In genomic region chr1:86085741-86086411, GRCh38 we compare ENCODE assay signal across 23 cellular contexts.
DNase-seq lines count a peak whose midpoint lies in the region; ATAC-seq and TF ChIP-seq lines count a peak whose summit lies in the region.
"Had no signal": no experiment of that assay in that cellular context is flagged by ENCODE, and none has a peak within 500 bp of the region (broad histone marks: within the 10 kb centered on the region; RNA-seq: fewer than 3 reads in every experiment).

No MANE protein-coding gene starts in this region.

- H3K4me1 ChIP-seq in IMR-90 (ENCODE audit: control insufficient read depth, insufficient read depth, low read length) (peaks cover 3% of the 10 kb centered on the region), trophoblast cell (ENCODE audit: control insufficient read depth in 1 of 2, insufficient read depth in 2 of 2, low read length in 2 of 2) (no peaks in the 10 kb centered on the region)
- H3K4me1 ChIP-seq: lower lobe of right lung, right atrium auricular region, thyroid gland had no signal

- no peaks in the 10 kb centered on the region for H3K9me3 ChIP-seq in IMR-90 (ENCODE audit: control insufficient read depth, insufficient read depth, low read length)
- peaks cover 2% of the 10 kb centered on the region for H3K9me3 ChIP-seq in trophoblast cell (ENCODE audit: insufficient read depth, low read depth, low read length)
- H3K9me3 ChIP-seq: lower lobe of right lung, right atrium auricular region, thyroid gland had no signal

- no peak overlapping the region for H3K27ac ChIP-seq in IMR-90 (ENCODE audit: insufficient read depth, low read length)
- no peak overlapping the region for H3K27ac ChIP-seq in trophoblast cell (ENCODE audit: low read depth, low read length)
- H3K27ac ChIP-seq: GM23248, lower lobe of right lung, right atrium auricular region, thyroid gland had no signal

- H3K56ac ChIP-seq in IMR-90 (ENCODE audit: extremely low read depth, insufficient read depth, low read length): no peak overlapping the region

- H3K4me1 Mint-ChIP-seq in T-helper 2 cell treated with Interferon-gamma antibody and Interleukin-4, amounts not matched to agents 5 μg/mL and 100 μg/mL, for 36 hours (ENCODE audit: low read depth): no peaks in the 10 kb centered on the region
- H3K4me1 Mint-ChIP-seq: central memory CD8-positive, alpha-beta T cell had no signal

- in situ Hi-C loops in IMR-90 (cut with MboI; ENCODE audit: low sequenced_read_pairs): no loop called here

- H2AFZ ChIP-seq in IMR-90 (replicated peaks; ENCODE audit: low read length, poor library complexity) (no peak overlapping the region), trophoblast cell (ENCODE audit: insufficient read depth, low read length, poor library complexity) (no peak overlapping the region)
- H2AFZ ChIP-seq: GM23248 had no signal

- no peak overlapping the region for H3K9ac ChIP-seq in IMR-90 (ENCODE audit: low read depth, low read length)
- H3K9ac ChIP-seq in trophoblast cell (ENCODE audit: low read length): peak overlapping the region; percentile 19
- H3K9ac ChIP-seq: GM23248 had no signal

- POLR2A ChIA-PET in IMR-90 (lab: Charles Lee; ENCODE audit: unreplicated experiment): no interaction called here

- H2BK12ac ChIP-seq in trophoblast cell (ENCODE audit: low read length): no peak overlapping the region

- H3K4me2 ChIP-seq in IMR-90 (ENCODE audit: low read depth, low read length) (no peak overlapping the region), trophoblast cell (ENCODE audit: low read length) (no peak overlapping the region)

- H3K4ac ChIP-seq in IMR-90 (ENCODE audit: low read depth, low read length) (peak overlapping the region; percentile 51; the same call in 1 of the 2 replicates), trophoblast cell (ENCODE audit: low read depth, low read length) (no peak overlapping the region)

- BruUV-seq in IMR-90 (replicated peaks; lab: Mats Ljungman, UMichigan): no TSS peak

- TF ChIP-seq POLR2A in IMR-90 (IDR thresholded peaks at IDR 0.05; ENCODE audit: low read depth, low read length): no peak

- ATAC-seq in GM21576 (IDR thresholded peaks at IDR 0.05; ENCODE audit: unreplicated experiment) (peak; percentile 45), IMR-90 (ENCODE audit: low read depth) (no peak)
- ATAC-seq: effector memory CD8-positive, alpha-beta T cell; lower lobe of right lung; stimulated activated naive B cell treated with anti-CD40 and anti-IgM and Interleukin-4, amounts not matched to agents 10 μg/mL and 1 μg/mL and 100 μg/mL, for 72 hours had no signal

- no peaks in the 10 kb centered on the region for H3K9me3 Mint-ChIP-seq in T-helper 2 cell treated with Interferon-gamma antibody and Interleukin-4, amounts not matched to agents 5 μg/mL and 100 μg/mL, for 36 hours
- H3K9me3 Mint-ChIP-seq: central memory CD8-positive, alpha-beta T cell; stimulated activated naive B cell treated with anti-CD40 and anti-IgM and Interleukin-4, amounts not matched to agents 10 μg/mL and 1 μg/mL and 100 μg/mL, for 72 hours had no signal

- H2BK120ac ChIP-seq in IMR-90 (ENCODE audit: low read depth, low read length) (peak overlapping the region; percentile 14), trophoblast cell (ENCODE audit: insufficient read depth, low read length, poor library complexity) (no peak overlapping the region)

- no peak overlapping the region for H4K12ac ChIP-seq in trophoblast cell (ENCODE audit: low read depth, low read length)

- no peaks in the 10 kb centered on the region for H3K79me1 ChIP-seq in IMR-90 (ENCODE audit: low read depth in 1 of 2, low read length in 2 of 2)
- H3K79me1 ChIP-seq in trophoblast cell (ENCODE audit: low read length): no peaks in the 10 kb centered on the region

- H2AK5ac ChIP-seq in IMR-90 (ENCODE audit: low read depth, low read length): peak overlapping the region; percentile 20
- H2AK5ac ChIP-seq in trophoblast cell (ENCODE audit: low read length): no peak overlapping the region

- no peak overlapping the region for H3K4me3 ChIP-seq in IMR-90 (ENCODE audit: insufficient read depth, low read depth, low read length)
- H3K4me3 ChIP-seq in trophoblast cell (ENCODE audit: low read depth, low read length): no peak overlapping the region
- H3K4me3 ChIP-seq: GM23248, lower lobe of right lung, right atrium auricular region, thyroid gland had no signal

- H2BK5ac ChIP-seq in IMR-90 (ENCODE audit: low read depth, low read length, poor library complexity, severe bottlenecking): no peak overlapping the region
- H2BK5ac ChIP-seq in trophoblast cell (ENCODE audit: low read depth, low read length, poor library complexity): no peak overlapping the region

- H3K18ac ChIP-seq in IMR-90 (ENCODE audit: low read depth, low read length): peak overlapping the region; percentile 61
- H3K18ac ChIP-seq in trophoblast cell (ENCODE audit: low read length): no peak overlapping the region

- H3K23ac ChIP-seq in IMR-90 (ENCODE audit: low read depth, low read length) (no peak overlapping the region), trophoblast cell (ENCODE audit: low read length) (peak overlapping the region; percentile 98)

- no peak overlapping the region for H3K27ac Mint-ChIP-seq in T-helper 2 cell treated with Interferon-gamma antibody and Interleukin-4, amounts not matched to agents 5 μg/mL and 100 μg/mL, for 36 hours
- H3K27ac Mint-ChIP-seq: effector memory CD8-positive, alpha-beta T cell; stimulated activated naive B cell treated with anti-CD40 and anti-IgM and Interleukin-4, amounts not matched to agents 10 μg/mL and 1 μg/mL and 100 μg/mL, for 72 hours had no signal

- TF ChIP-seq CTCF in IMR-90 (conservative IDR thresholded peaks at IDR 0.05; ENCODE audit: low read depth, low read length): no peak

- H2BK15ac ChIP-seq in IMR-90 (ENCODE audit: low read depth, low read length): 0 out of 3 replicates have a peak overlapping the region, but pooled peaks have one; percentile 80

- H3K4me3 Mint-ChIP-seq in T-helper 2 cell treated with Interferon-gamma antibody and Interleukin-4, amounts not matched to agents 5 μg/mL and 100 μg/mL, for 36 hours: peak overlapping the region; percentile 36
- H3K4me3 Mint-ChIP-seq: central memory CD8-positive, alpha-beta T cell; effector memory CD8-positive, alpha-beta T cell had no signal

- dilution Hi-C loops in IMR-90 (cut with HindIII; ENCODE audit: low sequenced_read_pairs, unreplicated experiment): no loop called here

- no peaks in the 10 kb centered on the region for H3K36me3 Mint-ChIP-seq in T-helper 2 cell treated with Interferon-gamma antibody and Interleukin-4, amounts not matched to agents 5 μg/mL and 100 μg/mL, for 36 hours (ENCODE audit: low read depth)
- H3K36me3 Mint-ChIP-seq: stimulated activated naive B cell treated with anti-CD40 and anti-IgM and Interleukin-4, amounts not matched to agents 10 μg/mL and 1 μg/mL and 100 μg/mL, for 72 hours had no signal

- no peaks in the 10 kb centered on the region for H3K79me2 ChIP-seq in trophoblast cell (ENCODE audit: control insufficient read depth, insufficient read depth, low read length, poor library complexity)

- intact Hi-C loops in IMR-90 (cut with micrococcal nuclease): no loop called here

- H4K91ac ChIP-seq in IMR-90 (ENCODE audit: insufficient read depth, low read depth, low read length) (0 out of 2 replicates have a peak overlapping the region, but pooled peaks have one; percentile 39), trophoblast cell (ENCODE audit: low read depth, low read length) (no peak overlapping the region)

- no CpG with 5 or more reads among the region's 3 CpGs for WGBS in IMR-90 (ENCODE audit: extremely low coverage in 2 of 2, insufficient read length in 1 of 2), 2 experiments
- whole genome bisulfite sequencing in trophoblast cell (ENCODE audit: extremely low coverage, insufficient coverage, insufficient read length): no CpG with 5 or more reads among the region's 3 CpGs

- no peaks in the 10 kb centered on the region for H4K20me1 ChIP-seq in IMR-90 (ENCODE audit: insufficient read depth, low read length)

- H3K9me1 ChIP-seq in IMR-90 (ENCODE audit: insufficient read depth, low read length): peaks cover 6% of the 10 kb centered on the region; the same call in 1 of the 2 replicates

- DNase-seq in T-helper 2 cell treated with Interferon-gamma antibody and Interleukin-4, amounts not matched to agents 5 μg/mL and 100 μg/mL, for 36 hours (ENCODE audit: low spot score): no peak
- DNase-seq in T-helper 2 cell (no peak), IMR-90 (no peak), trophoblast cell (no peak), NCI-H1694 treated with DMSO at 0.1 percent for 48 hours (lab: John Stamatoyannopoulos, UW) (no peak), NCI-H128 (lab: John Stamatoyannopoulos, UW; ENCODE audit: unreplicated experiment) (no peak), hypothalamus (lab: John Stamatoyannopoulos, UW) (no peak)
- DNase-seq: activated CD4-positive, alpha-beta T cell treated with anti-CD3 and anti-CD28 coated beads for 48 hours; C1 segment of cervical spinal cord; effector memory CD8-positive, alpha-beta T cell; head of caudate nucleus; islet precursor cell; Karpas-422; lower lobe of right lung; NCI-H1105 treated with DMSO at 0.1 percent for 48 hours; NCI-H526; nucleus accumbens; stimulated activated naive B cell treated with anti-CD40 and anti-IgM and Interleukin-4, amounts not matched to agents 10 μg/mL and 1 μg/mL and 100 μg/mL, for 72 hours; thyroid gland had no signal

- H4K8ac ChIP-seq in IMR-90 (ENCODE audit: low read depth in 2 of 2, low read length in 2 of 2) (peak overlapping the region in 1 of 2 experiments; percentile 28; a peak in 2 of 4 replicates), trophoblast cell (ENCODE audit: low read depth, low read length) (no peak overlapping the region)

- CTCF ChIA-PET in IMR-90 (lab: Yijun Ruan, JAX): no interaction called here

- H4K5ac ChIP-seq in IMR-90 (ENCODE audit: low read depth, low read length): 0 out of 2 replicates have a peak overlapping the region, but pooled peaks have one; percentile 44

- no peak for TF ChIP-seq RAD21 in IMR-90 (IDR thresholded peaks at IDR 0.05; ENCODE audit: low read length)

- peak overlapping the region; percentile 33 for H2AK9ac ChIP-seq in IMR-90 (replicated peaks; ENCODE audit: low read depth, low read length, poor library complexity)

- H3K27me3 ChIP-seq in IMR-90 (ENCODE audit: control insufficient read depth, insufficient read depth, low read length) (no peaks in the 10 kb centered on the region), trophoblast cell (ENCODE audit: insufficient read depth, low read length) (no peaks in the 10 kb centered on the region)
- H3K27me3 ChIP-seq: right atrium auricular region, thyroid gland had no signal

- H3K14ac ChIP-seq in IMR-90 (replicated peaks; ENCODE audit: low read depth, low read length) (0 out of 2 replicates have a peak overlapping the region, but pooled peaks have one; percentile 9), trophoblast cell (ENCODE audit: low read length) (no peak overlapping the region)

- H3K36me3 ChIP-seq in IMR-90 (ENCODE audit: control insufficient read depth, insufficient read depth, low read length) (no peaks in the 10 kb centered on the region), trophoblast cell (ENCODE audit: control insufficient read depth in 1 of 2, insufficient read depth in 2 of 2, low read length in 2 of 2) (no peaks in the 10 kb centered on the region)
- H3K36me3 ChIP-seq: lower lobe of right lung, right atrium auricular region, thyroid gland had no signal

- H2BK20ac ChIP-seq in IMR-90 (ENCODE audit: low read depth, low read length): peak overlapping the region; percentile 58; the same call in 1 of the 2 replicates

- no peaks in the 10 kb centered on the region for H3K27me3 Mint-ChIP-seq in T-helper 2 cell treated with Interferon-gamma antibody and Interleukin-4, amounts not matched to agents 5 μg/mL and 100 μg/mL, for 36 hours (ENCODE audit: low read depth)
- H3K27me3 Mint-ChIP-seq: central memory CD8-positive, alpha-beta T cell; effector memory CD8-positive, alpha-beta T cell; stimulated activated naive B cell treated with anti-CD40 and anti-IgM and Interleukin-4, amounts not matched to agents 10 μg/mL and 1 μg/mL and 100 μg/mL, for 72 hours had no signal
